Comparison of ENCODE assay signal across 17 cellular contexts in the genomic region with DNA sequence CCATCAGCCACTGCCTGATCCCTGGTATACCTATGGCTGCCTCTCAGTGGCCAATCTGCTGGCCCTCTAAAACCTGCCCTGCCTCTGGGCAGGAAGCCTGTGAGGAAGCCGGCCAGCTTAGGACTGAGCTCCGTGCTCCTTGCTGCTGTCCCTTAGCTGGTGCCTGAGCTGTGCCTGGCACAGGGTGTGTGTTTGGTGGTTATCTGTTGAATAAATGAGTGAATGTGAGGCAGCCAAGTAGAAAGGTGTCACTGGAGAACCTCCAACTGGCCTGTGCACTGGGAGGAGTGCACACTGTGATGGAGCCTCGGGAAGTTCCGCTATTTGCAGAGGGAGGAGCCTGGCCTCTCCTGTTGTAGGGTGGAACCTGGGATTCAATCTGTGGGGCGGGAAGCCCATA.
DNase-seq lines count a peak whose midpoint lies in the region; ATAC-seq lines count a peak whose summit lies in the region.
"Had no signal": no experiment of that assay in that cellular context is flagged by ENCODE, and none has a peak within 500 bp of the region (broad histone marks: within the 10 kb centered on the region; RNA-seq: fewer than 3 reads in every experiment).

No MANE protein-coding gene starts in this region.

- H3K27ac ChIP-seq in aorta (ENCODE audit: low read depth in 1 of 2, low read length in 2 of 2): no peak overlapping the region
- H3K27ac ChIP-seq: BLaER1 treated with 17β-estradiol and CSF1 and Interleukin-3, amounts not matched to agents 10 nM and 100 nM; SJCRH30 had no signal

- no peaks in the 10 kb centered on the region for H3K36me3 ChIP-seq in aorta (ENCODE audit: control insufficient read depth in 1 of 2, insufficient read depth in 2 of 2, low read length in 1 of 2)
- H3K36me3 ChIP-seq: BLaER1 treated with 17β-estradiol and CSF1 and Interleukin-3, amounts not matched to agents 10 nM and 100 nM; SJCRH30 had no signal

- no peak overlapping the region for H3K4me3 ChIP-seq in aorta (ENCODE audit: low read length in 2 of 2)
- H3K4me3 ChIP-seq: BLaER1 treated with 17β-estradiol and CSF1 and Interleukin-3, amounts not matched to agents 10 nM and 100 nM; SJCRH30 had no signal

- intact Hi-C loops in left colon (cut with DNase I, micrococcal nuclease) (no loop called here), aorta (cut with DNase I) (no loop called here)

- H3K4me3 Mint-ChIP-seq in stimulated activated naive CD8-positive, alpha-beta T cell treated with anti-CD3 and anti-CD28 coated beads, Interleukin-15, amount 100 ng/mL, for 72 hours: no peak overlapping the region
- H3K4me3 Mint-ChIP-seq: H9, IgD-negative memory B cell had no signal

- WGBS in aorta, 2 donors: 59 to 63% methylated on average over 5 of the region's 5 CpGs

- no peaks in the 10 kb centered on the region for H3K9me3 ChIP-seq in aorta (ENCODE audit: control insufficient read depth, low read length)
- H3K9me3 ChIP-seq: BLaER1 treated with 17β-estradiol and CSF1 and Interleukin-3, amounts not matched to agents 10 nM and 100 nM had no signal

- H3K27me3 Mint-ChIP-seq in stimulated activated naive CD8-positive, alpha-beta T cell treated with anti-CD3 and anti-CD28 coated beads, Interleukin-15, amount 100 ng/mL, for 72 hours: peaks cover 66% of the 10 kb centered on the region

- H3K4me1 ChIP-seq in aorta (ENCODE audit: control insufficient read depth in 1 of 2, insufficient read depth in 2 of 2, low read length in 2 of 2): no peaks in the 10 kb centered on the region

- H3K27me3 ChIP-seq in aorta (ENCODE audit: control insufficient read depth in 1 of 2, insufficient read depth in 2 of 2, low read length in 1 of 2): peaks cover 0 to 3% of the 10 kb centered on the region in 2 donors
- H3K27me3 ChIP-seq: BLaER1 treated with 17β-estradiol and CSF1 and Interleukin-3, amounts not matched to agents 10 nM and 100 nM; SJCRH30 had no signal

- H3K9me3 Mint-ChIP-seq in stimulated activated naive CD8-positive, alpha-beta T cell treated with anti-CD3 and anti-CD28 coated beads, Interleukin-15, amount 100 ng/mL, for 72 hours: no peaks in the 10 kb centered on the region
- H3K9me3 Mint-ChIP-seq: H9, IgD-negative memory B cell had no signal

- peaks cover 27% of the 10 kb centered on the region for H3K4me1 Mint-ChIP-seq in stimulated activated naive CD8-positive, alpha-beta T cell treated with anti-CD3 and anti-CD28 coated beads, Interleukin-15, amount 100 ng/mL, for 72 hours

- ATAC-seq in left colon: peak; percentile 70
- no peak for ATAC-seq in aorta (ENCODE audit: low FRiP score)
- no peak for ATAC-seq in stimulated activated naive CD8-positive, alpha-beta T cell treated with anti-CD3 and anti-CD28 coated beads, Interleukin-15, amount 100 ng/mL, for 72 hours
- ATAC-seq in HG02588 (IDR thresholded peaks at IDR 0.05; ENCODE audit: unreplicated experiment): no peak

- H3K27ac Mint-ChIP-seq in stimulated activated naive CD8-positive, alpha-beta T cell treated with anti-CD3 and anti-CD28 coated beads, Interleukin-15, amount 100 ng/mL, for 72 hours: no peak overlapping the region
- H3K27ac Mint-ChIP-seq: IgD-negative memory B cell had no signal

- DNase-seq in NCI-H748 (lab: John Stamatoyannopoulos, UW; ENCODE audit: unreplicated experiment): peak; percentile 11
- DNase-seq in NCI-H748 treated with DMSO at 0.1 percent for 48 hours (lab: John Stamatoyannopoulos, UW): no peak
- DNase-seq in M059J (ENCODE audit: low read depth): peak; percentile 8
- DNase-seq in cerebellar cortex (ENCODE audit: low spot score): peak; percentile 97
- peak in 1 of 2 donors; percentile 31 for DNase-seq in left colon
- no peak for DNase-seq in aorta
- DNase-seq in stimulated activated naive CD8-positive, alpha-beta T cell treated with anti-CD3 and anti-CD28 coated beads, Interleukin-15, amount 100 ng/mL, for 72 hours: no peak
- DNase-seq: 8988T, DMS153, EL, NCI-H1048, NCI-H446, SJCRH30 had no signal

Comparison
In these comparisons a context has a peak if more than half of its experiments do, and no peak if none do; other contexts are left out.
1. DNase-seq: peak in NCI-H748 (single experiment), M059J (single experiment) and cerebellar cortex (single experiment); none in NCI-H748 treated with DMSO at 0.1 percent for 48 hours (single experiment), aorta (0 of 2) and stimulated activated naive CD8-positive, alpha-beta T cell treated with anti-CD3 and anti-CD28 coated beads, Interleukin-15, amount 100 ng/mL, for 72 hours (0 of 2).